1 cellular context compared by ENCODE assay signal in genomic region chr7:18590259-18590658, GRCh38.
TF ChIP-seq lines count a peak whose summit lies in the region.

No MANE protein-coding gene starts in this region.

TF ChIP-seq in GM12878, 131 proteins besides CTCF, POLR2A, EP300 and RAD21 (continued from another document):
- TF ChIP-seq, protein P1, sequence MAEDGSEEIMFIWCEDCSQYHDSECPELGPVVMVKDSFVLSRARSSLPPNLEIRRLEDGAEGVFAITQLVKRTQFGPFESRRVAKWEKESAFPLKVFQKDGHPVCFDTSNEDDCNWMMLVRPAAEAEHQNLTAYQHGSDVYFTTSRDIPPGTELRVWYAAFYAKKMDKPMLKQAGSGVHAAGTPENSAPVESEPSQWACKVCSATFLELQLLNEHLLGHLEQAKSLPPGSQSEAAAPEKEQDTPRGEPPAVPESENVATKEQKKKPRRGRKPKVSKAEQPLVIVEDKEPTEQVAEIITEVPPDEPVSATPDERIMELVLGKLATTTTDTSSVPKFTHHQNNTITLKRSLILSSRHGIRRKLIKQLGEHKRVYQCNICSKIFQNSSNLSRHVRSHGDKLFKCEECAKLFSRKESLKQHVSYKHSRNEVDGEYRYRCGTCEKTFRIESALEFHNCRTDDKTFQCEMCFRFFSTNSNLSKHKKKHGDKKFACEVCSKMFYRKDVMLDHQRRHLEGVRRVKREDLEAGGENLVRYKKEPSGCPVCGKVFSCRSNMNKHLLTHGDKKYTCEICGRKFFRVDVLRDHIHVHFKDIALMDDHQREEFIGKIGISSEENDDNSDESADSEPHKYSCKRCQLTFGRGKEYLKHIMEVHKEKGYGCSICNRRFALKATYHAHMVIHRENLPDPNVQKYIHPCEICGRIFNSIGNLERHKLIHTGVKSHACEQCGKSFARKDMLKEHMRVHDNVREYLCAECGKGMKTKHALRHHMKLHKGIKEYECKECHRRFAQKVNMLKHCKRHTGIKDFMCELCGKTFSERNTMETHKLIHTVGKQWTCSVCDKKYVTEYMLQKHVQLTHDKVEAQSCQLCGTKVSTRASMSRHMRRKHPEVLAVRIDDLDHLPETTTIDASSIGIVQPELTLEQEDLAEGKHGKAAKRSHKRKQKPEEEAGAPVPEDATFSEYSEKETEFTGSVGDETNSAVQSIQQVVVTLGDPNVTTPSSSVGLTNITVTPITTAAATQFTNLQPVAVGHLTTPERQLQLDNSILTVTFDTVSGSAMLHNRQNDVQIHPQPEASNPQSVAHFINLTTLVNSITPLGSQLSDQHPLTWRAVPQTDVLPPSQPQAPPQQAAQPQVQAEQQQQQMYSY (CRISPR knock-in tag; IDR thresholded peaks at IDR 0.05), result no peak
- TF ChIP-seq ATF2 (IDR thresholded peaks at IDR 0.05; ENCODE audit: low read length) (no peak), NBN (IDR thresholded peaks at IDR 0.05) (no peak), TCF3 (IDR thresholded peaks at IDR 0.05; ENCODE audit: borderline replicate concordance, insufficient read depth, low read depth, low read length) (no peak), ZZZ3 (IDR thresholded peaks at IDR 0.05; ENCODE audit: control insufficient read depth, insufficient read length, low read depth) (no peak), RELB (IDR thresholded peaks at IDR 0.05; ENCODE audit: low read depth) (no peak), MTA2 (IDR thresholded peaks at IDR 0.05; ENCODE audit: low read depth) (no peak), SMAD5 (IDR thresholded peaks at IDR 0.05; ENCODE audit: low read depth) (no peak), NFXL1 (IDR thresholded peaks at IDR 0.05; ENCODE audit: borderline replicate concordance) (no peak), CEBPB (IDR thresholded peaks at IDR 0.05; ENCODE audit: borderline replicate concordance in 1 of 2, low read depth in 2 of 2, low read length in 2 of 2) (no peak), POLR2AphosphoS2 (IDR thresholded peaks at IDR 0.05; ENCODE audit: low read depth, low read length) (no peak), RBBP5 (conservative IDR thresholded peaks at IDR 0.05) (no peak), ZBED1 (IDR thresholded peaks at IDR 0.05; ENCODE audit: borderline replicate concordance) (no peak), MYB (IDR thresholded peaks at IDR 0.05; ENCODE audit: borderline replicate concordance, low read depth, low read length) (no peak)
- TF ChIP-seq, protein P2, sequence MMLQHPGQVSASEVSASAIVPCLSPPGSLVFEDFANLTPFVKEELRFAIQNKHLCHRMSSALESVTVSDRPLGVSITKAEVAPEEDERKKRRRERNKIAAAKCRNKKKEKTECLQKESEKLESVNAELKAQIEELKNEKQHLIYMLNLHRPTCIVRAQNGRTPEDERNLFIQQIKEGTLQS (IDR thresholded peaks at IDR 0.05; ENCODE audit: borderline replicate concordance, extremely low read depth, low read depth, low read length), result no peak
- TF ChIP-seq, protein P3, sequence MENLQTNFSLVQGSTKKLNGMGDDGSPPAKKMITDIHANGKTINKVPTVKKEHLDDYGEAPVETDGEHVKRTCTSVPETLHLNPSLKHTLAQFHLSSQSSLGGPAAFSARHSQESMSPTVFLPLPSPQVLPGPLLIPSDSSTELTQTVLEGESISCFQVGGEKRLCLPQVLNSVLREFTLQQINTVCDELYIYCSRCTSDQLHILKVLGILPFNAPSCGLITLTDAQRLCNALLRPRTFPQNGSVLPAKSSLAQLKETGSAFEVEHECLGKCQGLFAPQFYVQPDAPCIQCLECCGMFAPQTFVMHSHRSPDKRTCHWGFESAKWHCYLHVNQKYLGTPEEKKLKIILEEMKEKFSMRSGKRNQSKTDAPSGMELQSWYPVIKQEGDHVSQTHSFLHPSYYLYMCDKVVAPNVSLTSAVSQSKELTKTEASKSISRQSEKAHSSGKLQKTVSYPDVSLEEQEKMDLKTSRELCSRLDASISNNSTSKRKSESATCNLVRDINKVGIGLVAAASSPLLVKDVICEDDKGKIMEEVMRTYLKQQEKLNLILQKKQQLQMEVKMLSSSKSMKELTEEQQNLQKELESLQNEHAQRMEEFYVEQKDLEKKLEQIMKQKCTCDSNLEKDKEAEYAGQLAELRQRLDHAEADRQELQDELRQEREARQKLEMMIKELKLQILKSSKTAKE (IDR thresholded peaks at IDR 0.05; ENCODE audit: low read depth, poor library complexity, severe bottlenecking), result no peak
TF ChIP-seq in GM12878: peak in this region for 0.
